Comparison of ENCODE assay signal across 14 cellular contexts in genomic region chr1:203839081-203839480, GRCh38. TPM values are rescaled to one million over a fixed set of nuclear protein-coding genes. Genes with fewer than 3 reads are reported as not detected.
A peak's percentile ranks its signal among the peaks of the same experiment; 100 is the strongest.
DNase-seq lines count a peak whose midpoint lies in the region; TF ChIP-seq lines count a peak whose summit lies in the region.
"Had no signal": no experiment of that assay in that cellular context is flagged by ENCODE, and none has a peak within 500 bp of the region (broad histone marks: within the 10 kb centered on the region; RNA-seq: fewer than 3 reads in every experiment).

No MANE protein-coding gene starts in this region.

- H3K9me3 Mint-ChIP-seq in osteocyte (ENCODE audit: unreplicated experiment): no peaks in the 10 kb centered on the region
- H3K9me3 Mint-ChIP-seq: CD8-positive, alpha-beta T cell had no signal

- intact Hi-C loops in transverse colon (cut with DNase I; ENCODE audit: low total_unique reads): no loop called here

- 76 to 79% methylated on average over 5 of the region's 5 CpGs for WGBS in transverse colon (ENCODE audit: low coverage in 1 of 2), 2 donors

- no peak overlapping the region for H3K27ac ChIP-seq in transverse colon

- peaks cover 18% of the 10 kb centered on the region for H3K4me1 Mint-ChIP-seq in osteocyte (ENCODE audit: unreplicated experiment)

- H3K4me3 ChIP-seq in AG10803 (ENCODE audit: low read length) (no peak overlapping the region), transverse colon (no peak overlapping the region)

- H3K27me3 Mint-ChIP-seq in osteocyte (ENCODE audit: unreplicated experiment): no peaks in the 10 kb centered on the region

- no peaks in the 10 kb centered on the region for H3K9me3 ChIP-seq in transverse colon

- DNase-seq in AG10803 (ENCODE audit: low read depth): peak; percentile 83
- DNase-seq in M059J (ENCODE audit: low read depth): peak; percentile 59
- peak; percentile 63 for DNase-seq in dermis blood vessel endothelial cell
- DNase-seq in osteocyte (ENCODE audit: extremely low spot score, unreplicated experiment): no peak
- no peak for DNase-seq in transverse colon
- no peak for DNase-seq in NCI-H1417 treated with DMSO at 0.1 percent for 48 hours (lab: John Stamatoyannopoulos, UW)
- no peak for DNase-seq in anterior cingulate cortex (lab: John Stamatoyannopoulos, UW)
- no peak for DNase-seq in T-helper 9 cell
- DNase-seq: CD8-positive, alpha-beta T cell; NCI-H1417; NCI-H526 treated with DMSO at 0.1 percent for 48 hours; Right ventricle myocardium superior; stimulated activated CD4-positive, alpha-beta T cell treated with anti-CD3 and anti-CD28 coated beads, Interleukin-4, amount 100 ng/mL, for 1 hour; stimulated activated naive CD4-positive, alpha-beta T cell treated with Interleukin-2 at 50 U/mL for 16 hours had no signal

- H3K36me3 Mint-ChIP-seq in osteocyte (ENCODE audit: unreplicated experiment): peaks cover 41% of the 10 kb centered on the region

- peaks cover 0 to 83% (median 42%) of the 10 kb centered on the region in 4 donors for H3K36me3 ChIP-seq in transverse colon

- no peak for TF ChIP-seq CTCF in AG10803 (conservative IDR thresholded peaks at IDR 0.05; ENCODE audit: low read length)
- no peak for TF ChIP-seq CTCF in osteocyte (IDR thresholded peaks at IDR 0.05)
- TF ChIP-seq CTCF in transverse colon (IDR thresholded peaks at IDR 0.05): no peak

- H3K4me3 Mint-ChIP-seq in osteocyte (ENCODE audit: unreplicated experiment): no peak overlapping the region
- H3K4me3 Mint-ChIP-seq: CD8-positive, alpha-beta T cell had no signal

- no peak for TF ChIP-seq EP300 in transverse colon (IDR thresholded peaks at IDR 0.05; ENCODE audit: low read depth)

- no peaks in the 10 kb centered on the region for H3K27me3 ChIP-seq in transverse colon

- H3K27ac Mint-ChIP-seq in osteocyte (ENCODE audit: unreplicated experiment): peak overlapping the region; percentile 93
- H3K27ac Mint-ChIP-seq: CD8-positive, alpha-beta T cell had no signal

- no peaks in the 10 kb centered on the region for H3K4me1 ChIP-seq in transverse colon

- in situ Hi-C loops in transverse colon (cut with MboI; ENCODE audit: low pct_ligation_motif_present in 1 of 4, low pct_unique_long_range_greater_than_20kb in 1 of 4, low sequenced_read_pairs in 3 of 4): no loop called here

- no peak for TF ChIP-seq POLR2A in transverse colon (IDR thresholded peaks at IDR 0.05)

RNA-seq across cellular contexts. Expression of gene SNRPE, which starts 22.3 kb away (rescaled TPM):
- 166 and 272 TPM in 2 replicates for total RNA-seq in M059J (2014; rRNA removed; shearing (Covaris generic))
- 74.5 and 125 TPM in 2 replicates for total RNA-seq in dermis blood vessel endothelial cell
- 95.7 and 102 TPM in 2 replicates for total RNA-seq in osteocyte
- total RNA-seq in transverse colon: 10 to 100 TPM in 2 of 4 donors, 1 to 10 TPM in 1, not detected in 1; 3.0 to 30.2 (median 24.0) TPM

RNA-seq across cellular contexts. Expression of gene ZBED6, which starts 43.7 kb away (rescaled TPM):
- 6.4 and 7.4 TPM in 2 replicates for total RNA-seq in M059J (2014; rRNA removed; shearing (Covaris generic))
- total RNA-seq in dermis blood vessel endothelial cell (10.0 and 21.8 TPM in 2 replicates), osteocyte (43.4 and 44.4 TPM in 2 replicates), transverse colon (10 to 100 TPM; 12.7 to 29.7 (median 23.6) TPM)

RNA-seq across cellular contexts. Expression of gene ZC3H11A, which starts 43.7 kb away (rescaled TPM):
- 81.1 and 108 TPM in 2 replicates for total RNA-seq in M059J (2014; rRNA removed; shearing (Covaris generic))
- total RNA-seq in dermis blood vessel endothelial cell (122 and 144 TPM in 2 replicates), osteocyte (88.3 and 94.8 TPM in 2 replicates), transverse colon (100 to 1,000 TPM in 2 of 4 donors, 10 to 100 TPM in 2; 38.5 to 120 (median 99.0) TPM)

Comparison
In these comparisons a context has a peak if more than half of its experiments do, and no peak if none do; other contexts are left out.
1. DNase-seq: peak in AG10803 (single experiment), M059J (single experiment) and dermis blood vessel endothelial cell (single experiment); none in osteocyte (single experiment), transverse colon (single experiment), NCI-H1417 treated with DMSO at 0.1 percent for 48 hours (single experiment), anterior cingulate cortex (0 of 58) and T-helper 9 cell (single experiment).